In genomic region chr16:75198135-75198600, GRCh38 we compare ENCODE assay signal across 1 cellular context.
TF ChIP-seq lines count a peak whose summit lies in the region.

No MANE protein-coding gene starts in this region.

TF ChIP-seq in HepG2, 621 proteins besides CTCF, POLR2A, EP300 and RAD21:
- peak; percentile 36; the same call in 1 of the 2 replicates for TF ChIP-seq ZNF687 (CRISPR knock-in tag; IDR thresholded peaks at IDR 0.05)
- TF ChIP-seq RELA (CRISPR knock-in tag; IDR thresholded peaks at IDR 0.05): no peak
- 0 out of 2 replicates have a peak, but pooled peaks have one; percentile 3 for TF ChIP-seq NFYB (CRISPR knock-in tag; IDR thresholded peaks at IDR 0.05)
